Comparison of ENCODE assay signal across 1 cellular context in the genomic region with DNA sequence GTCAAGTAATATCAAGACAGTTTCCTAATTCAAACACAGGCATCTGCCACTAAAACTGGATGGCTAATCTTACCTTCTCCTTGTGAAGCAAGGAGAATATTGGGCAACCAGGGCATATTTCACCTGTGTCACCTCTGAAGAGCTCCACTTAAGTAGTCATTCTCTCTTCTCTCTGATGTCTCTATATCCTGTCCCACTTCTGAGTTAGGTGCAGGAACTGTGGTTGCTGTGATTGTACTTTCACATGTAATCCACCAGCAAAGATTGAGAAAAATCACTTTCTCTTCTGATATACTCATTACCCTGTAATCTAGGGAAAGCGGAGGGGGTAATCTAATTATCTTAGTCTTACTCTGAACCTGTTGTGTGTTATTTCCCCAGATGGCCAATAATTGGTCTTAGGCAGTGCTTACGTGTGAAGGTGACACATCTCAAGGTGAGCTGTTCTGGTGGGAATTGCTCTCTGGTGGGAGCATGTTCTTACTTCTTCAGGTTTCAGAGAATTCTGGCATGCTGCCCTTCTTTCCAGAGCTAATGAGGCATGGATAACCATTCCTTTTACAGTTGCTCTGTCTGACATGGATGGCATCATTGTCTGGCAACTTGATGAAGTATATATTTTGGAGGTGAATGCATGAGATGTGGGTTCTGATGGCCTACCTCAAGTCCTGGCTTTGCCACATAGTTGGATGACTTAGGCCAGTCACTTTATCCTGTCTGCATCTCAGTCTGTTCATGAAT.
TF ChIP-seq lines count a peak whose summit lies in the region.

No MANE protein-coding gene starts in this region.

TF ChIP-seq in GM12878, 131 proteins besides CTCF, POLR2A, EP300 and RAD21:
- no peak for TF ChIP-seq ATF7 (IDR thresholded peaks at IDR 0.05; ENCODE audit: low read depth)
- TF ChIP-seq, protein P1, sequence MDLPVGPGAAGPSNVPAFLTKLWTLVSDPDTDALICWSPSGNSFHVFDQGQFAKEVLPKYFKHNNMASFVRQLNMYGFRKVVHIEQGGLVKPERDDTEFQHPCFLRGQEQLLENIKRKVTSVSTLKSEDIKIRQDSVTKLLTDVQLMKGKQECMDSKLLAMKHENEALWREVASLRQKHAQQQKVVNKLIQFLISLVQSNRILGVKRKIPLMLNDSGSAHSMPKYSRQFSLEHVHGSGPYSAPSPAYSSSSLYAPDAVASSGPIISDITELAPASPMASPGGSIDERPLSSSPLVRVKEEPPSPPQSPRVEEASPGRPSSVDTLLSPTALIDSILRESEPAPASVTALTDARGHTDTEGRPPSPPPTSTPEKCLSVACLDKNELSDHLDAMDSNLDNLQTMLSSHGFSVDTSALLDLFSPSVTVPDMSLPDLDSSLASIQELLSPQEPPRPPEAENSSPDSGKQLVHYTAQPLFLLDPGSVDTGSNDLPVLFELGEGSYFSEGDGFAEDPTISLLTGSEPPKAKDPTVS (IDR thresholded peaks at IDR 0.05; ENCODE audit: low read depth, low read length): no peak
- TF ChIP-seq ZSCAN29 (IDR thresholded peaks at IDR 0.05): no peak
- TF ChIP-seq ZNF217 (IDR thresholded peaks at IDR 0.05): no peak
- TF ChIP-seq KLF5 (IDR thresholded peaks at IDR 0.05; ENCODE audit: partially characterized antibody): no peak
- TF ChIP-seq ZNF24 (IDR thresholded peaks at IDR 0.05): no peak
- no peak for TF ChIP-seq NR2F1 (conservative IDR thresholded peaks at IDR 0.05)
- TF ChIP-seq MEF2B (IDR thresholded peaks at IDR 0.05; ENCODE audit: partially characterized antibody, poor library complexity, severe bottlenecking): no peak
TF ChIP-seq in GM12878: peak in this region for 0.
